ENCODE assay signal across 1 cellular context in genomic region chr16:1705688-1706385, GRCh38.
A peak's percentile ranks its signal among the peaks of the same experiment; 100 is the strongest.
TF ChIP-seq lines count a peak whose summit lies in the region.

Gene MAPK8IP3, plus strand, starts transcription at chr16:1706195. Its CDS starts 145 bp downstream, at chr16:1706340.

TF ChIP-seq in SK-N-SH, 30 proteins besides CTCF, POLR2A, EP300 and RAD21 (continued from another document):
- TF ChIP-seq REST (IDR thresholded peaks at IDR 0.05; ENCODE audit: low read depth, low read length) (0 out of 2 replicates have a peak, but pooled peaks have one; percentile 26), IRF3 (IDR thresholded peaks at IDR 0.05; ENCODE audit: low read depth, low read length) (no peak), TEAD4 (IDR thresholded peaks at IDR 0.05; ENCODE audit: borderline replicate concordance, insufficient read depth) (no peak), FOSL2 (IDR thresholded peaks at IDR 0.05; ENCODE audit: borderline replicate concordance, low read depth) (no peak), MEF2A (IDR thresholded peaks at IDR 0.05; ENCODE audit: borderline replicate concordance, low read depth) (no peak), PBX3 (IDR thresholded peaks at IDR 0.05) (peak; percentile 97), USF1 (IDR thresholded peaks at IDR 0.05; ENCODE audit: borderline replicate concordance, low read depth) (no peak), GABPA (IDR thresholded peaks at IDR 0.05; ENCODE audit: low read depth) (peak; percentile 92), JUND (IDR thresholded peaks at IDR 0.05) (no peak; the same call in 1 of the 2 replicates), MAX (IDR thresholded peaks at IDR 0.05; ENCODE audit: low read depth) (no peak; the same call in 1 of the 2 replicates), CHD2 (IDR thresholded peaks at IDR 0.05; ENCODE audit: low read length, partially characterized antibody) (peak; percentile 88), YY1 (IDR thresholded peaks at IDR 0.05; ENCODE audit: low read depth) (no peak), MXI1 (IDR thresholded peaks at IDR 0.05; ENCODE audit: low read depth, low read length) (peak; percentile 80), FOXM1 (IDR thresholded peaks at IDR 0.05; ENCODE audit: low read depth) (no peak), FOXJ3 (CRISPR knock-in tag; IDR thresholded peaks at IDR 0.05) (no peak)
